ENCODE assay signal across 1 cellular context in genomic region chr10:120850911-120851865, GRCh38.
TF ChIP-seq lines count a peak whose summit lies in the region.

TSS of gene WDR11 (plus strand) at chr10:120851362. CDS start at chr10:120851421, 59 bp downstream.

TF ChIP-seq in HepG2, 621 proteins besides CTCF, POLR2A, EP300 and RAD21 (continued from another document and continues in another):
- TF ChIP-seq ZNF574 (CRISPR knock-in tag; IDR thresholded peaks at IDR 0.05) (peak; percentile 95), MAFK (conservative IDR thresholded peaks at IDR 0.05 in 1 of 2, IDR thresholded peaks at IDR 0.05 in 1 of 2; ENCODE audit: low read length in 2 of 2) (0 out of 4 replicates have a peak, but pooled peaks of 1 of the 2 experiments have one; percentile 1), GTF2F1 (IDR thresholded peaks at IDR 0.05; ENCODE audit: low read length) (no peak), ZNF547 (CRISPR knock-in tag; IDR thresholded peaks at IDR 0.05) (no peak), HCFC1 (IDR thresholded peaks at IDR 0.05; ENCODE audit: low read depth, low read length) (peak; percentile 77), ZNF562 (CRISPR knock-in tag; IDR thresholded peaks at IDR 0.05; ENCODE audit: borderline replicate concordance) (no peak), SKIL (CRISPR knock-in tag; IDR thresholded peaks at IDR 0.05; ENCODE audit: borderline replicate concordance) (no peak), SAP130 (CRISPR knock-in tag; IDR thresholded peaks at IDR 0.05; ENCODE audit: low read depth) (peak; percentile 96), ZNF891 (CRISPR knock-in tag; IDR thresholded peaks at IDR 0.05) (peak; percentile 90; the same call in 1 of the 2 replicates), NCOA2 (CRISPR knock-in tag; IDR thresholded peaks at IDR 0.05) (peak; percentile 55), ZFY (CRISPR knock-in tag; IDR thresholded peaks at IDR 0.05) (peak; percentile 88), NKX3-1 (CRISPR knock-in tag; IDR thresholded peaks at IDR 0.05) (peak; percentile 76), PRPF4 (IDR thresholded peaks at IDR 0.05; ENCODE audit: low read depth, low read length, poor library complexity, severe bottlenecking) (no peak), ZBTB39 (CRISPR knock-in tag; IDR thresholded peaks at IDR 0.05) (peak; percentile 27; the same call in 1 of the 2 replicates), FOXP4 (CRISPR knock-in tag; IDR thresholded peaks at IDR 0.05) (peak; percentile 71), ZNF563 (CRISPR knock-in tag; IDR thresholded peaks at IDR 0.05) (0 out of 2 replicates have a peak, but pooled peaks have one; percentile 35), U2AF1 (optimal IDR thresholded peaks at IDR 0.05; ENCODE audit: low read depth, low read length) (no peak), HNF1B (CRISPR knock-in tag; IDR thresholded peaks at IDR 0.05) (peak; percentile 94), SALL1 (CRISPR knock-in tag; IDR thresholded peaks at IDR 0.05) (peak; percentile 91), ZNF17 (CRISPR knock-in tag; IDR thresholded peaks at IDR 0.05) (no peak), HNRNPLL (IDR thresholded peaks at IDR 0.05; ENCODE audit: low read depth, low read length, poor library complexity, severe bottlenecking) (peak; percentile 73), NR2F1 (CRISPR knock-in tag; IDR thresholded peaks at IDR 0.05) (peak; percentile 20 to 55; a peak in 3 of 4 replicates), UBTF (CRISPR knock-in tag; IDR thresholded peaks at IDR 0.05) (peak; percentile 96), ZNF441 (CRISPR knock-in tag; IDR thresholded peaks at IDR 0.05; ENCODE audit: borderline replicate concordance) (no peak), CERS6 (CRISPR knock-in tag; IDR thresholded peaks at IDR 0.05) (no peak), SNAI1 (CRISPR knock-in tag; IDR thresholded peaks at IDR 0.05; ENCODE audit: borderline replicate concordance) (no peak), ZNF263 (CRISPR knock-in tag; IDR thresholded peaks at IDR 0.05) (0 out of 2 replicates have a peak, but pooled peaks have one; percentile 50), NFKB2 (CRISPR knock-in tag; IDR thresholded peaks at IDR 0.05; ENCODE audit: borderline replicate concordance) (no peak; the same call in 1 of the 2 replicates), MBNL3 (CRISPR knock-in tag; conservative IDR thresholded peaks at IDR 0.05) (0 out of 2 replicates have a peak, but pooled peaks have one; percentile 31), ZNF839 (CRISPR knock-in tag; IDR thresholded peaks at IDR 0.05; ENCODE audit: borderline replicate concordance) (no peak), ZNF614 (CRISPR knock-in tag; IDR thresholded peaks at IDR 0.05; ENCODE audit: borderline replicate concordance) (peak; percentile 85), ZZZ3 (CRISPR knock-in tag; IDR thresholded peaks at IDR 0.05; ENCODE audit: borderline replicate concordance) (peak; percentile 92), ZSCAN29 (CRISPR knock-in tag; conservative IDR thresholded peaks at IDR 0.05) (peak; percentile 76; the same call in 1 of the 2 replicates), FOXA1 (IDR thresholded peaks at IDR 0.05) (no peak), FOXA1 (CRISPR knock-in tag; IDR thresholded peaks at IDR 0.05) (no peak; the same call in 1 of the 2 replicates), NFATC3 (CRISPR knock-in tag; IDR thresholded peaks at IDR 0.05) (no peak)
- TF ChIP-seq, protein P1, sequence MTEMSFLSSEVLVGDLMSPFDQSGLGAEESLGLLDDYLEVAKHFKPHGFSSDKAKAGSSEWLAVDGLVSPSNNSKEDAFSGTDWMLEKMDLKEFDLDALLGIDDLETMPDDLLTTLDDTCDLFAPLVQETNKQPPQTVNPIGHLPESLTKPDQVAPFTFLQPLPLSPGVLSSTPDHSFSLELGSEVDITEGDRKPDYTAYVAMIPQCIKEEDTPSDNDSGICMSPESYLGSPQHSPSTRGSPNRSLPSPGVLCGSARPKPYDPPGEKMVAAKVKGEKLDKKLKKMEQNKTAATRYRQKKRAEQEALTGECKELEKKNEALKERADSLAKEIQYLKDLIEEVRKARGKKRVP (CRISPR knock-in tag; IDR thresholded peaks at IDR 0.05) = peak in 1 of 2 experiments; percentile 55; a peak in 1 of 4 replicates
- TF ChIP-seq, protein P2, sequence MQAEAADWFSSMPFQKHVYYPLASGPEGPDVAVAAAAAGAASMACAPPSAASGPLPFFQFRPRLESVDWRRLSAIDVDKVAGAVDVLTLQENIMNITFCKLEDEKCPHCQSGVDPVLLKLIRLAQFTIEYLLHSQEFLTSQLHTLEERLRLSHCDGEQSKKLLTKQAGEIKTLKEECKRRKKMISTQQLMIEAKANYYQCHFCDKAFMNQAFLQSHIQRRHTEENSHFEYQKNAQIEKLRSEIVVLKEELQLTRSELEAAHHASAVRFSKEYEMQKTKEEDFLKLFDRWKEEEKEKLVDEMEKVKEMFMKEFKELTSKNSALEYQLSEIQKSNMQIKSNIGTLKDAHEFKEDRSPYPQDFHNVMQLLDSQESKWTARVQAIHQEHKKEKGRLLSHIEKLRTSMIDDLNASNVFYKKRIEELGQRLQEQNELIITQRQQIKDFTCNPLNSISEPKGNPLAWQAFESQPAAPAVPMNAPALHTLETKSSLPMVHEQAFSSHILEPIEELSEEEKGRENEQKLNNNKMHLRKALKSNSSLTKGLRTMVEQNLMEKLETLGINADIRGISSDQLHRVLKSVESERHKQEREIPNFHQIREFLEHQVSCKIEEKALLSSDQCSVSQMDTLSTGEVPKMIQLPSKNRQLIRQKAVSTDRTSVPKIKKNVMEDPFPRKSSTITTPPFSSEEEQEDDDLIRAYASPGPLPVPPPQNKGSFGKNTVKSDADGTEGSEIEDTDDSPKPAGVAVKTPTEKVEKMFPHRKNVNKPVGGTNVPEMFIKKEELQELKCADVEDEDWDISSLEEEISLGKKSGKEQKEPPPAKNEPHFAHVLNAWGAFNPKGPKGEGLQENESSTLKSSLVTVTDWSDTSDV (CRISPR knock-in tag; IDR thresholded peaks at IDR 0.05) = no peak; the same call in 1 of the 2 replicates
- TF ChIP-seq, protein P3, sequence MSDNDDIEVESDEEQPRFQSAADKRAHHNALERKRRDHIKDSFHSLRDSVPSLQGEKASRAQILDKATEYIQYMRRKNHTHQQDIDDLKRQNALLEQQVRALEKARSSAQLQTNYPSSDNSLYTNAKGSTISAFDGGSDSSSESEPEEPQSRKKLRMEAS (IDR thresholded peaks at IDR 0.05) = peak; percentile 72
- TF ChIP-seq, protein P4, sequence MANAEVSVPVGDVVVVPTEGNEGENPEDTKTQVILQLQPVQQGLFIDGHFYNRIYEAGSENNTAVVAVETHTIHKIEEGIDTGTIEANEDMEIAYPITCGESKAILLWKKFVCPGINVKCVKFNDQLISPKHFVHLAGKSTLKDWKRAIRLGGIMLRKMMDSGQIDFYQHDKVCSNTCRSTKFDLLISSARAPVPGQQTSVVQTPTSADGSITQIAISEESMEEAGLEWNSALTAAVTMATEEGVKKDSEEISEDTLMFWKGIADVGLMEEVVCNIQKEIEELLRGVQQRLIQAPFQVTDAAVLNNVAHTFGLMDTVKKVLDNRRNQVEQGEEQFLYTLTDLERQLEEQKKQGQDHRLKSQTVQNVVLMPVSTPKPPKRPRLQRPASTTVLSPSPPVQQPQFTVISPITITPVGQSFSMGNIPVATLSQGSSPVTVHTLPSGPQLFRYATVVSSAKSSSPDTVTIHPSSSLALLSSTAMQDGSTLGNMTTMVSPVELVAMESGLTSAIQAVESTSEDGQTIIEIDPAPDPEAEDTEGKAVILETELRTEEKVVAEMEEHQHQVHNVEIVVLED (CRISPR knock-in tag; IDR thresholded peaks at IDR 0.05; ENCODE audit: borderline replicate concordance) = peak; percentile 80; the same call in 1 of the 2 replicates
